8 cellular contexts compared by ENCODE assay signal in the genomic region with DNA sequence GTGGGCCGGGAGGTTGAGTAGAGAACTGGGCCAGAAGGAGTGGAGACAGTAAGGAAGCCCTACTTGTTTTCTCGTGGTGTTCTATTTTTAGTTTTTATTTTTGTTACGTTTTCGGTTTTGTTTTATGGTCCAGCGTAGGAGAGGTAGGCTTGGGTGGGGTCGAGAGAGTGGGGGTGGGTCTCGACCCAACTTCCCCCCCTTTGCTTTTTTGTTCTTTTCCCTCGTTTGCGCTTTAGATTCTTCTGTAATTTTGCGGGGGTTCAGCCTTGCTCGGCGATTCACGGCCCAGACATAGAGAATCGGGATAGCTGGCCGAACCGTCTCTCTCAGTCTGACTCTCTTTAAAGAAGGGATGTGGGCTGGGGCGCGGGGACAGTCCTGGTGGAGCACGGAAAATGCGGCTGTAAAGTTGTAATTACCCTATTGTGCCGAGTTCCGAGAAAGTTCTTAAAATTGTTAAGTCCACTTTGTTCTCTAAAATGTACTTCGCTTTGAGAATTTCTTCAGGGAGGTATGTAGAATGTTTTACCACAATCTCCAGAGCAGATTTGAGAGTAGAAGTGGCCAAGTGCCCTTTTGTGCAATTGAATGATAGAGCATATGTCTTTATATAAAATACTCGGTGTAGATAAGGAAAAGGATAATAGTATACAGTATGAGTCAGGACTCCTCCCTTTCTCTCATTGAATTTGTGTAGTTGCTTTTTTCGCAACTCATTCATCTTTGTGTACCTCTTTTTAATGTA. TPM values are rescaled to one million over a fixed set of nuclear protein-coding genes. Genes with fewer than 3 reads are reported as not detected.
DNase-seq lines count a peak whose midpoint lies in the region; ATAC-seq, FAIRE-seq and TF ChIP-seq lines count a peak whose summit lies in the region.

No MANE protein-coding gene starts in this region.

- no peaks in the 10 kb centered on the region for H3K36me3 Mint-ChIP-seq in T-cell
- peaks cover 12% of the 10 kb centered on the region for H3K36me3 Mint-ChIP-seq in MCF 10A (ENCODE audit: insufficient read depth, unreplicated experiment)

- CTCF ChIA-PET in T-cell (lab: Charles Lee) (interaction anchor here (0.5 to 2.7 kb wide), 19 partner anchors 9 to 409 kb away, joined by 3 to 18 read pairs (median 5); a partner anchor contains a TSS), MCF 10A (lab: Yijun Ruan, JAX) (interaction anchor here (0.7 to 7.9 kb wide), 13 partner anchors 13 to 563 kb away, joined by 3 to 129 read pairs (median 3); a partner anchor contains a TSS)

- H3K9me3 ChIP-seq in small intestine (ENCODE audit: control insufficient read depth, low read depth) = no peaks in the 10 kb centered on the region

- H3K4me1 Mint-ChIP-seq in T-cell (peaks cover 52 to 58% (median 58%) of the 10 kb centered on the region in 3 donors), MCF 10A (ENCODE audit: insufficient read depth, unreplicated experiment) (peaks cover 18% of the 10 kb centered on the region)

- TF ChIP-seq CTCF in C4-2B (conservative IDR thresholded peaks at IDR 0.05) (no peak), MCF 10A (IDR thresholded peaks at IDR 0.05; ENCODE audit: unreplicated experiment) (no peak)

- H3K4me3 Mint-ChIP-seq in T-cell (peak overlapping the region; percentile 85 to 97 (median 92)), MCF 10A (ENCODE audit: unreplicated experiment) (peak overlapping the region; percentile 82)

- peak overlapping the region; percentile 55 to 84 for H3K4me3 ChIP-seq in small intestine (ENCODE audit: low read depth in 1 of 2, low read length in 2 of 2)

- H3K27me3 ChIP-seq in small intestine (ENCODE audit: control insufficient read depth in 2 of 2, insufficient read depth in 2 of 2, low read length in 2 of 2) = no peaks in the 10 kb centered on the region

- DNase-seq in T-cell (peak in 20 of 34 experiments; percentile 1 to 33 (median 8)), MCF 10A (ENCODE audit: unreplicated experiment) (peak; percentile 37), iris pigment epithelial cell (ENCODE audit: low read depth) (peak; percentile 39), small intestine (peak; percentile 51)

- POLR2A ChIA-PET in T-cell (lab: Charles Lee) (interaction anchor here (0.6 to 4.2 kb wide), 13 partner anchors 8 to 226 kb away, joined by 3 to 41 read pairs (median 5); a partner anchor contains a TSS), MCF 10A (lab: Yijun Ruan, JAX) (interaction anchor here (0.7 to 8.5 kb wide), 25 partner anchors 8 to 960 kb away, joined by 3 to 154 read pairs (median 4); a partner anchor contains a TSS)

- 0% methylated on average over 25 of the region's 25 CpGs for WGBS in small intestine, 3 donors

- BruUV-seq in MCF 10A (replicated peaks; lab: Mats Ljungman, UMichigan) = TSS peak; percentile 47

- ATAC-seq in GM19438 (IDR thresholded peaks at IDR 0.05; ENCODE audit: low read depth, unreplicated experiment) (peak; percentile 20), HG03520 (IDR thresholded peaks at IDR 0.05; ENCODE audit: unreplicated experiment) (peak; percentile 5), T-cell (replicated peaks in 1 of 4) (peak; percentile 11 to 22 (median 18)), GM18858 (IDR thresholded peaks at IDR 0.05; ENCODE audit: unreplicated experiment) (no peak)

- H3K27me3 Mint-ChIP-seq in T-cell = no peaks in the 10 kb centered on the region
- no peaks in the 10 kb centered on the region for H3K27me3 Mint-ChIP-seq in MCF 10A (ENCODE audit: insufficient read depth, unreplicated experiment)

- H3K36me3 ChIP-seq in small intestine (ENCODE audit: control insufficient read depth in 2 of 2, insufficient read depth in 2 of 2, low read length in 2 of 2) = no peaks in the 10 kb centered on the region

- H3K9me3 Mint-ChIP-seq in T-cell = no peaks in the 10 kb centered on the region
- no peaks in the 10 kb centered on the region for H3K9me3 Mint-ChIP-seq in MCF 10A (ENCODE audit: unreplicated experiment)

- H3K27ac ChIP-seq in C4-2B (peak overlapping the region; percentile 94), small intestine (ENCODE audit: low read depth in 1 of 2, low read length in 1 of 2) (peak overlapping the region; percentile 93 to 100)

- H3K27ac Mint-ChIP-seq in T-cell (peak overlapping the region; percentile 93 to 98), MCF 10A (ENCODE audit: low read depth, unreplicated experiment) (peak overlapping the region; percentile 98)

- FAIRE-seq in small intestine (lab: Jason Lieb, UNC) = no peak

- intact Hi-C loops in MCF 10A (cut with micrococcal nuclease) = loop anchor here (2.0 to 10.0 kb wide), 4 partner anchors 66 to 192 kb away; a partner anchor contains a TSS

- peaks cover 0 to 9% of the 10 kb centered on the region in 2 donors for H3K4me1 ChIP-seq in small intestine (ENCODE audit: control insufficient read depth in 2 of 2, insufficient read depth in 1 of 2, low read depth in 1 of 2, low read length in 1 of 2)

RNA-seq across cellular contexts. Expression of a gene that starts 0.8 kb away (rescaled TPM):
- 100 to 1,000 TPM; 128 to 176 (median 136) TPM for total RNA-seq in T-cell
- total RNA-seq in MCF 10A (2022) = 72.8 and 79.7 TPM in 2 replicates
- polyA plus RNA-seq in small intestine = 10 to 100 TPM; 15.4 to 35.8 (median 15.4) TPM
